Comparison of ENCODE assay signal across 14 cellular contexts in the genomic region with DNA sequence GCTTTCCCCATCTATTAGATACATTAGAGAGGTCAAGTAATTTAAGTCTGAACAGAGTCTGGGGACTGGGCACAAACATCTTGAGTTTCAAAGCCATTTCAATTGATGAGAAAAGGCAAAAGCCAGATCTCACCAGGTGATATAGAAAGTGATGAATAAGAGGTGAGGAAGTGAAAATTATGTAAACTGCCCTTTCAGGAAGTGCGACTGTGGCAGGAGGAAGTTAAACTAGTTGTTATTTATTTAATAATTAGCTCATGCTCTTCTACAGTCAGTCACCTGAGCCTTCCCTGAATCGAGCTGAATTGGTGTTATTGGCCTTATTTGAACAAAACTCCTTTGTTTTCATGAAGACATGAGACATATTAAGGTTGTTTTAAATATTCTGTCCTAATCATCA.
DNase-seq lines count a peak whose midpoint lies in the region; ATAC-seq and TF ChIP-seq lines count a peak whose summit lies in the region.
"Had no signal": no experiment of that assay in that cellular context is flagged by ENCODE, and none has a peak within 500 bp of the region (broad histone marks: within the 10 kb centered on the region; RNA-seq: fewer than 3 reads in every experiment).

No MANE protein-coding gene starts in this region.

- H3K4me1 ChIP-seq in Peyer's patch: no peaks in the 10 kb centered on the region
- H3K4me1 ChIP-seq: spleen had no signal

- H3K4me1 Mint-ChIP-seq in Calu3 (ENCODE audit: low read depth, unreplicated experiment) (peaks cover 14% of the 10 kb centered on the region), progenitor cell of endocrine pancreas (ENCODE audit: low read depth) (no peaks in the 10 kb centered on the region)
- no peaks in the 10 kb centered on the region for H3K4me1 Mint-ChIP-seq in activated CD8-positive, alpha-beta T cell treated with anti-CD3 and anti-CD28 coated beads for 36 hours (ENCODE audit: low read depth)

- TF ChIP-seq CTCF in Calu3 (IDR thresholded peaks at IDR 0.05; ENCODE audit: unreplicated experiment) (no peak), Peyer's patch (IDR thresholded peaks at IDR 0.05) (no peak), progenitor cell of endocrine pancreas (IDR thresholded peaks at IDR 0.05; ENCODE audit: unreplicated experiment) (no peak)
- TF ChIP-seq CTCF in activated CD8-positive, alpha-beta T cell treated with anti-CD3 and anti-CD28 coated beads for 36 hours (IDR thresholded peaks at IDR 0.05): no peak

- H3K27me3 Mint-ChIP-seq in Calu3 (ENCODE audit: unreplicated experiment) (no peaks in the 10 kb centered on the region), progenitor cell of endocrine pancreas (no peaks in the 10 kb centered on the region)
- H3K27me3 Mint-ChIP-seq in activated CD8-positive, alpha-beta T cell treated with anti-CD3 and anti-CD28 coated beads for 36 hours: no peaks in the 10 kb centered on the region

- DNase-seq in Calu3 (no peak), NCI-H2029 (lab: John Stamatoyannopoulos, UW) (no peak), Peyer's patch (no peak), progenitor cell of endocrine pancreas (ENCODE audit: low spot score, unreplicated experiment) (no peak)
- DNase-seq in activated CD8-positive, alpha-beta T cell treated with anti-CD3 and anti-CD28 coated beads for 36 hours: no peak
- DNase-seq: activated CD4-positive, CD25-positive, alpha-beta regulatory T cell treated with anti-CD3 and anti-CD28 coated beads, Interleukin-2, amount 50 U/mL, for 72 hours; NCI-H2081 treated with DMSO at 0.1 percent for 48 hours; SIG-M5; spleen; stimulated activated CD8-positive, alpha-beta memory T cell treated with anti-CD3 and anti-CD28 coated beads, Interleukin-4, amount 100 ng/mL, for 48 hours had no signal

- H3K4me3 Mint-ChIP-seq in Calu3 (ENCODE audit: low read depth, unreplicated experiment) (no peak overlapping the region), progenitor cell of endocrine pancreas (ENCODE audit: low read depth) (no peak overlapping the region)
- no peak overlapping the region for H3K4me3 Mint-ChIP-seq in activated CD8-positive, alpha-beta T cell treated with anti-CD3 and anti-CD28 coated beads for 36 hours

- CTCF ChIA-PET in Calu3 (lab: Charles Lee): no interaction called here
- CTCF ChIA-PET in activated CD8-positive, alpha-beta T cell treated with anti-CD3 and anti-CD28 coated beads for 36 hours (lab: Charles Lee): interaction anchor here (0.8 to 1.1 kb wide), 2 partner anchors 18 to 102 kb away, joined by 3 to 4 read pairs; no protein-coding TSS in a partner anchor

- H3K36me3 ChIP-seq in Peyer's patch: no peaks in the 10 kb centered on the region
- H3K36me3 ChIP-seq: cardiac muscle cell, spleen had no signal

- no TSS peak for BruUV-seq in Calu3 (replicated peaks; lab: Mats Ljungman, UMichigan)

- TF ChIP-seq POLR2A in Peyer's patch (IDR thresholded peaks at IDR 0.05): no peak

- H3K36me3 Mint-ChIP-seq in Calu3 (ENCODE audit: insufficient read depth, unreplicated experiment) (no peaks in the 10 kb centered on the region), progenitor cell of endocrine pancreas (ENCODE audit: insufficient read depth) (no peaks in the 10 kb centered on the region)
- H3K36me3 Mint-ChIP-seq in activated CD8-positive, alpha-beta T cell treated with anti-CD3 and anti-CD28 coated beads for 36 hours (ENCODE audit: low read depth): no peaks in the 10 kb centered on the region

- ATAC-seq in GM19324 (IDR thresholded peaks at IDR 0.05; ENCODE audit: low FRiP score, unreplicated experiment) (peak; percentile 89), HG02852 (IDR thresholded peaks at IDR 0.05; ENCODE audit: unreplicated experiment) (peak; percentile 68), HG03571 (IDR thresholded peaks at IDR 0.05; ENCODE audit: unreplicated experiment) (peak; percentile 96)
- no peak for ATAC-seq in activated CD8-positive, alpha-beta T cell treated with anti-CD3 and anti-CD28 coated beads for 36 hours

- H3K27me3 ChIP-seq in Peyer's patch: no peaks in the 10 kb centered on the region
- H3K27me3 ChIP-seq: cardiac muscle cell, spleen had no signal

- H3K4me3 ChIP-seq in Peyer's patch: no peak overlapping the region
- H3K4me3 ChIP-seq: cardiac muscle cell, spleen had no signal

- H3K27ac Mint-ChIP-seq in Calu3 (ENCODE audit: unreplicated experiment) (peak overlapping the region; percentile 43), progenitor cell of endocrine pancreas (no peak overlapping the region)
- H3K27ac Mint-ChIP-seq in activated CD8-positive, alpha-beta T cell treated with anti-CD3 and anti-CD28 coated beads for 36 hours: no peak overlapping the region

- no peak overlapping the region for H3K27ac ChIP-seq in Peyer's patch
- H3K27ac ChIP-seq: cardiac muscle cell, spleen had no signal

- no peaks in the 10 kb centered on the region for H3K9me3 ChIP-seq in Peyer's patch
- H3K9me3 ChIP-seq: spleen had no signal

- POLR2A ChIA-PET in activated CD8-positive, alpha-beta T cell treated with anti-CD3 and anti-CD28 coated beads for 36 hours (lab: Charles Lee): no interaction called here

- intact Hi-C loops in Calu3 (cut with micrococcal nuclease; ENCODE audit: unreplicated experiment): no loop called here
- intact Hi-C loops in activated CD8-positive, alpha-beta T cell treated with anti-CD3 and anti-CD28 coated beads for 36 hours (cut with micrococcal nuclease): no loop called here

- H3K9me3 Mint-ChIP-seq in Calu3 (ENCODE audit: low read depth, unreplicated experiment) (peaks cover 6% of the 10 kb centered on the region), progenitor cell of endocrine pancreas (ENCODE audit: low read depth) (no peaks in the 10 kb centered on the region)
- no peaks in the 10 kb centered on the region for H3K9me3 Mint-ChIP-seq in activated CD8-positive, alpha-beta T cell treated with anti-CD3 and anti-CD28 coated beads for 36 hours
